Comparison of ENCODE assay signal across 8 cellular contexts in the genomic region with DNA sequence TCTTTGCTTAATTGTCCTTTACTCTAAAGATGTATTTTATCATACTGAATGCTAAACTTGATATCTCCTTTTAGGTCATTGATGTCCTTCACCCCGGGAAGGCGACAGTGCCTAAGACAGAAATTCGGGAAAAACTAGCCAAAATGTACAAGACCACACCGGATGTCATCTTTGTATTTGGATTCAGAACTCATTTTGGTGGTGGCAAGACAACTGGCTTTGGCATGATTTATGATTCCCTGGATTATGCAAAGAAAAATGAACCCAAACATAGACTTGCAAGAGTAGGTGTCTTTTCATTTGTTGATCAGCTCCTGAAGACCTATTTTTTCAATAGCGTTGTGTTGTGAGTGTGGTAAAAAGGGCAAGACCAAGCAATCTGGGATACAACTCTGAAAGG. TPM values are rescaled to one million over a fixed set of nuclear protein-coding genes. Genes with fewer than 3 reads are reported as not detected.
DNase-seq lines count a peak whose midpoint lies in the region; ATAC-seq, FAIRE-seq and TF ChIP-seq lines count a peak whose summit lies in the region.
"Had no signal": no experiment of that assay in that cellular context is flagged by ENCODE, and none has a peak within 500 bp of the region (broad histone marks: within the 10 kb centered on the region; RNA-seq: fewer than 3 reads in every experiment).

No MANE protein-coding gene starts in this region.

- TF ChIP-seq CTCF in GM23338 (conservative IDR thresholded peaks at IDR 0.05; ENCODE audit: low read depth in 2 of 2) (no peak), Panc1 (IDR thresholded peaks at IDR 0.05) (no peak), endothelial cell of umbilical vein (IDR thresholded peaks at IDR 0.05; ENCODE audit: extremely low read depth in 1 of 2, insufficient read depth in 1 of 2, low read depth in 1 of 2, low read length in 2 of 2) (no peak)

- ATAC-seq in GM23338 (no peak), Panc1 (no peak), GM19035 (IDR thresholded peaks at IDR 0.05; ENCODE audit: unreplicated experiment) (no peak), left colon (no peak)

- H3K4me1 ChIP-seq in GM23338 (ENCODE audit: insufficient read depth) (peaks cover 56% of the 10 kb centered on the region), Panc1 (ENCODE audit: control insufficient read depth, insufficient read depth, low read length) (peaks cover 45% of the 10 kb centered on the region), endothelial cell of umbilical vein (ENCODE audit: control insufficient read depth, extremely low read depth, insufficient read depth, low read length) (peaks cover 48% of the 10 kb centered on the region), rectal smooth muscle tissue (ENCODE audit: control insufficient read depth, insufficient read depth, low read length) (peaks cover 9% of the 10 kb centered on the region)

- H3K9ac ChIP-seq in endothelial cell of umbilical vein (replicated peaks; ENCODE audit: extremely low read depth, insufficient read depth, low read length): no peak overlapping the region
- H3K9ac ChIP-seq in rectal smooth muscle tissue (ENCODE audit: low read length): no peak overlapping the region

- H3K27me3 ChIP-seq in GM23338 (ENCODE audit: insufficient read depth) (no peaks in the 10 kb centered on the region), Panc1 (ENCODE audit: control insufficient read depth, insufficient read depth, low read length) (no peaks in the 10 kb centered on the region), endothelial cell of umbilical vein (ENCODE audit: control insufficient read depth in 2 of 2, insufficient read depth in 2 of 2, low read length in 2 of 2) (no peaks in the 10 kb centered on the region), rectal smooth muscle tissue (ENCODE audit: control insufficient read depth, insufficient read depth, low read length) (no peaks in the 10 kb centered on the region)

- peaks cover 53% of the 10 kb centered on the region for H3F3A ChIP-seq in GM23338 (replicated peaks; ENCODE audit: low read depth)

- H4K20me1 ChIP-seq in GM23338 (replicated peaks; ENCODE audit: insufficient read depth) (peaks cover 52% of the 10 kb centered on the region), endothelial cell of umbilical vein (replicated peaks; ENCODE audit: control insufficient read depth, extremely low read depth, insufficient read depth, low read length) (peaks cover 14% of the 10 kb centered on the region)

- peaks cover 62% of the 10 kb centered on the region for H3K79me2 ChIP-seq in GM23338 (replicated peaks; ENCODE audit: insufficient read depth)
- H3K79me2 ChIP-seq in endothelial cell of umbilical vein (ENCODE audit: control insufficient read depth, insufficient read depth, low read length): peaks cover 66% of the 10 kb centered on the region

- no peak for TF ChIP-seq POLR2A in endothelial cell of umbilical vein (IDR thresholded peaks at IDR 0.05; ENCODE audit: low read depth, low read length)

- peak overlapping the region; percentile 79 for H3K27ac ChIP-seq in GM23338 (ENCODE audit: low read depth)
- peak overlapping the region; percentile 99 for H3K27ac ChIP-seq in Panc1 (ENCODE audit: low read length)
- peak overlapping the region; percentile 27 for H3K27ac ChIP-seq in endothelial cell of umbilical vein (ENCODE audit: insufficient read depth, low read depth, low read length)
- H3K27ac ChIP-seq in rectal smooth muscle tissue (ENCODE audit: low read depth, low read length): peak overlapping the region; percentile 38

- DNase-seq in GM23338 (ENCODE audit: low spot score): no peak
- DNase-seq in Panc1 (ENCODE audit: low read depth, low spot score): no peak
- no peak for DNase-seq in endothelial cell of umbilical vein (ENCODE audit: low read depth, low spot score)
- no peak for DNase-seq in iPS-NIHi7 (ENCODE audit: extremely low spot score)
- DNase-seq in left colon: no peak
- DNase-seq: H7 had no signal

- H3K27me3 Mint-ChIP-seq in GM23338 (ENCODE audit: insufficient read depth, low read depth, poor library complexity): peaks cover 21% of the 10 kb centered on the region

- H3K4me3 Mint-ChIP-seq in GM23338: peak overlapping the region; percentile 100

- H3K9me1 ChIP-seq in endothelial cell of umbilical vein (replicated peaks; ENCODE audit: control insufficient read depth, extremely low read depth, insufficient read depth, low read length): no peaks in the 10 kb centered on the region

- H3K36me3 ChIP-seq in GM23338 (ENCODE audit: insufficient read depth) (peaks cover 46% of the 10 kb centered on the region), Panc1 (ENCODE audit: control insufficient read depth, insufficient read depth, low read length) (peaks cover 58% of the 10 kb centered on the region), endothelial cell of umbilical vein (ENCODE audit: control insufficient read depth in 2 of 2, extremely low read depth in 1 of 2, insufficient read depth in 2 of 2, low read length in 2 of 2) (peaks cover 27 to 38% of the 10 kb centered on the region in 2 experiments), rectal smooth muscle tissue (ENCODE audit: control insufficient read depth, insufficient read depth, low read length) (peaks cover 33% of the 10 kb centered on the region)

- POLR2A ChIA-PET in Panc1 (lab: Charles Lee) (no interaction called here), endothelial cell of umbilical vein (lab: Charles Lee) (no interaction called here)

- peaks cover 65% of the 10 kb centered on the region for H3K36me3 Mint-ChIP-seq in GM23338 (ENCODE audit: low read depth)

- CTCF ChIA-PET in Panc1 (lab: Charles Lee): no interaction called here
- CTCF ChIA-PET in endothelial cell of umbilical vein (lab: Charles Lee): interaction anchor here (2.7 kb wide), 1 partner anchor 11 kb away, joined by 18 read pairs; no protein-coding TSS in a partner anchor

- in situ Hi-C loops in Panc1 (cut with HindIII; ENCODE audit: low pct_unique_long_range_greater_than_20kb, low sequenced_read_pairs): no loop called here

- H3K9me3 ChIP-seq in Panc1 (ENCODE audit: control insufficient read depth, insufficient read depth, low read depth, low read length) (no peaks in the 10 kb centered on the region), endothelial cell of umbilical vein (replicated peaks; ENCODE audit: control insufficient read depth, insufficient read depth, low read length) (no peaks in the 10 kb centered on the region)

- H2AFZ ChIP-seq in GM23338: no peak overlapping the region
- no peak overlapping the region for H2AFZ ChIP-seq in endothelial cell of umbilical vein (ENCODE audit: low read depth, low read length)

- no peaks in the 10 kb centered on the region for H3K9me2 ChIP-seq in GM23338 (ENCODE audit: insufficient read depth)

- peaks cover 48% of the 10 kb centered on the region for H3K4me1 Mint-ChIP-seq in GM23338

- no TSS peak for BruUV-seq in Panc1 (replicated peaks; lab: Mats Ljungman, UMichigan)
- BruUV-seq in endothelial cell of umbilical vein (replicated peaks; lab: Mats Ljungman, UMichigan): no TSS peak

- peak overlapping the region; percentile 70 for H3K27ac Mint-ChIP-seq in GM23338

- dilution Hi-C loops in endothelial cell of umbilical vein (cut with MboI; ENCODE audit: extremely low pct_ligation_motif_present, low sequenced_read_pairs): no loop called here

- H3K4me2 ChIP-seq in GM23338 (peak overlapping the region; percentile 98), endothelial cell of umbilical vein (ENCODE audit: insufficient read depth, low read length) (peak overlapping the region; percentile 71)

- H3K4me3 ChIP-seq in GM23338 (peak overlapping the region; percentile 94), Panc1 (ENCODE audit: low read depth in 2 of 2, low read length in 2 of 2) (peak overlapping the region; percentile 87 to 92), endothelial cell of umbilical vein (replicated peaks in 1 of 3; ENCODE audit: insufficient read depth in 1 of 3, low read depth in 1 of 3, low read length in 3 of 3) (peak overlapping the region in 1 of 3 experiments; percentile 91), rectal smooth muscle tissue (ENCODE audit: low read length) (no peak overlapping the region)

- H3K9me3 Mint-ChIP-seq in GM23338: no peaks in the 10 kb centered on the region

- intact Hi-C loops in Panc1 (cut with micrococcal nuclease; ENCODE audit: unreplicated experiment) (no loop called here), endothelial cell of umbilical vein (cut with micrococcal nuclease) (loop anchor here (5.0 kb wide), 1 partner anchor 1207 kb away; no protein-coding TSS in a partner anchor), left colon (cut with DNase I, micrococcal nuclease) (no loop called here)

- no peak for FAIRE-seq in endothelial cell of umbilical vein (lab: Jason Lieb, UNC)

TF ChIP-seq in endothelial cell of umbilical vein, 7 proteins besides CTCF, POLR2A, EP300 and RAD21 (continues in another document):
- TF ChIP-seq POLR2AphosphoS5 (IDR thresholded peaks at IDR 0.05; ENCODE audit: insufficient read depth, low read depth, low read length): no peak

RNA-seq across cellular contexts. Expression of a gene that starts 1.8 kb away (rescaled TPM):
- total RNA-seq in GM23338 (2014; rRNA removed; shearing (Covaris generic)): 2,185 and 2,362 TPM in 2 replicates
- polyA plus RNA-seq in GM23338 (2016; fragmentation: Nextera tagmentation; extraction: Ambion mirVana): 3,638 and 3,797 TPM in 2 replicates
- 1,400 TPM for total RNA-seq in Panc1 (2021; ENCODE audit: unreplicated experiment)
- polyA plus RNA-seq in Panc1 (2012; ENCODE audit: insufficient read length): 1,577 TPM
- total RNA-seq in endothelial cell of umbilical vein: 1,446 and 1,480 TPM in 2 replicates
- 2,227 and 2,326 TPM in 2 replicates for polyA plus RNA-seq in endothelial cell of umbilical vein
- polyA plus RNA-seq in endothelial cell of umbilical vein (2011; cell fraction: cytosol; rRNA removed): 4,708 and 5,948 TPM in 2 replicates
- 1,219 and 1,267 TPM in 2 replicates for polyA plus RNA-seq in endothelial cell of umbilical vein (2011; cell fraction: nucleus; rRNA removed)
- polyA plus RNA-seq in endothelial cell of umbilical vein (2012): 4,228 and 4,559 TPM in 2 replicates
- polyA minus RNA-seq in endothelial cell of umbilical vein: 381 and 426 TPM in 2 replicates
- polyA minus RNA-seq in endothelial cell of umbilical vein (2011; cell fraction: cytosol; rRNA and poly(A)+ RNA removed): 977 TPM
- 157 and 207 TPM in 2 replicates for polyA minus RNA-seq in endothelial cell of umbilical vein (2011; cell fraction: nucleus; rRNA and poly(A)+ RNA removed)
- total RNA-seq in left colon: 1,000 to 10,000 TPM; 1,176 to 1,208 TPM

RNA-seq across cellular contexts. Expression of a gene that starts 6.1 kb away (rescaled TPM):
- 35.5 and 37.2 TPM in 2 replicates for total RNA-seq in GM23338 (2014; rRNA removed; shearing (Covaris generic))
- 10.5 and 11.6 TPM in 2 replicates for polyA plus RNA-seq in GM23338 (2016; fragmentation: Nextera tagmentation; extraction: Ambion mirVana)
- 26.3 TPM for total RNA-seq in Panc1 (2021; ENCODE audit: unreplicated experiment)
- 19.2 TPM for polyA plus RNA-seq in Panc1 (2012; ENCODE audit: insufficient read length)
- 22.1 and 25.3 TPM in 2 replicates for total RNA-seq in endothelial cell of umbilical vein
- 8.0 and 9.5 TPM in 2 replicates for polyA plus RNA-seq in endothelial cell of umbilical vein
- polyA plus RNA-seq in endothelial cell of umbilical vein (2011; cell fraction: cytosol; rRNA removed): 8.7 and 9.8 TPM in 2 replicates
- 31.1 and 31.3 TPM in 2 replicates for polyA plus RNA-seq in endothelial cell of umbilical vein (2011; cell fraction: nucleus; rRNA removed)
- polyA plus RNA-seq in endothelial cell of umbilical vein (2012): 18.0 and 21.3 TPM in 2 replicates
- 32.8 and 34.0 TPM in 2 replicates for polyA minus RNA-seq in endothelial cell of umbilical vein
- polyA minus RNA-seq in endothelial cell of umbilical vein (2011; cell fraction: cytosol; rRNA and poly(A)+ RNA removed): 22.7 TPM
- 28.6 and 37.5 TPM in 2 replicates for polyA minus RNA-seq in endothelial cell of umbilical vein (2011; cell fraction: nucleus; rRNA and poly(A)+ RNA removed)
- total RNA-seq in left colon: 10 to 100 TPM; 11.2 to 16.9 TPM

Comparison
In these comparisons a context has a peak if more than half of its experiments do, and no peak if none do; other contexts are left out.
1. H3K27ac ChIP-seq: peak in every context shown above with its lines; median percentile 99 in Panc1; 79 in GM23338; 38 in rectal smooth muscle tissue; 27 in endothelial cell of umbilical vein.